ENCODE assay signal across 11 cellular contexts in genomic region chr2:149648282-149649030, GRCh38.
DNase-seq lines count a peak whose midpoint lies in the region; ATAC-seq and TF ChIP-seq lines count a peak whose summit lies in the region.
"Had no signal": no experiment of that assay in that cellular context is flagged by ENCODE, and none has a peak within 500 bp of the region (broad histone marks: within the 10 kb centered on the region; RNA-seq: fewer than 3 reads in every experiment).

No MANE protein-coding gene starts in this region.

- DNase-seq in Right ventricle myocardium inferior (ENCODE audit: missing footprints) (peak; percentile 45), cardiac septum (ENCODE audit: low spot score) (no peak), cardiac fibroblast (ENCODE audit: low read depth in 2 of 2) (peak; percentile 98), kidney glomerular epithelial cell (lab: John Stamatoyannopoulos, UW) (peak; percentile 94), NOMO-1 (lab: John Stamatoyannopoulos, UW; ENCODE audit: unreplicated experiment in 2 of 2) (no peak)
- DNase-seq in stimulated activated naive CD8-positive, alpha-beta T cell treated with anti-CD3 and anti-CD28 coated beads, Interleukin-15, Interleukin-2, amounts not matched to agents 100 U/mL and 50 U/mL, for 24 hours, result no peak
- no peak for DNase-seq in activated CD8-positive, alpha-beta T cell treated with anti-CD3 and anti-CD28 coated beads for 36 hours
- DNase-seq: small intestine, transverse colon had no signal

- peak; percentile 11 for TF ChIP-seq CTCF in cardiac fibroblast (IDR thresholded peaks at IDR 0.05; ENCODE audit: low read depth, low read length)
- no peak for TF ChIP-seq CTCF in activated CD8-positive, alpha-beta T cell treated with anti-CD3 and anti-CD28 coated beads for 36 hours (IDR thresholded peaks at IDR 0.05)

- H3K4me1 Mint-ChIP-seq in activated CD8-positive, alpha-beta T cell treated with anti-CD3 and anti-CD28 coated beads for 36 hours (ENCODE audit: low read depth), result no peaks in the 10 kb centered on the region
- H3K4me1 Mint-ChIP-seq: B cell had no signal

- POLR2A ChIA-PET in activated CD8-positive, alpha-beta T cell treated with anti-CD3 and anti-CD28 coated beads for 36 hours (lab: Charles Lee), result no interaction called here

- ATAC-seq in Right ventricle myocardium inferior (peak; percentile 93), GM18873 (IDR thresholded peaks at IDR 0.05; ENCODE audit: low FRiP score, unreplicated experiment) (no peak)
- ATAC-seq in stimulated activated naive CD8-positive, alpha-beta T cell treated with anti-CD3 and anti-CD28 coated beads, Interleukin-15, Interleukin-2, amounts not matched to agents 100 U/mL and 50 U/mL, for 24 hours, result no peak
- no peak for ATAC-seq in activated CD8-positive, alpha-beta T cell treated with anti-CD3 and anti-CD28 coated beads for 36 hours

- no peak overlapping the region for H3K4me3 ChIP-seq in cardiac fibroblast (replicated peaks in 1 of 2; ENCODE audit: low read depth in 2 of 2, low read length in 2 of 2)
- H3K4me3 ChIP-seq: transverse colon had no signal

- intact Hi-C loops in Right ventricle myocardium inferior (cut with DNase I) (no loop called here), cardiac septum (cut with DNase I) (no loop called here)
- intact Hi-C loops in activated CD8-positive, alpha-beta T cell treated with anti-CD3 and anti-CD28 coated beads for 36 hours (cut with micrococcal nuclease), result no loop called here

- no peaks in the 10 kb centered on the region for H3K36me3 Mint-ChIP-seq in activated CD8-positive, alpha-beta T cell treated with anti-CD3 and anti-CD28 coated beads for 36 hours (ENCODE audit: low read depth)

- H3K27me3 Mint-ChIP-seq in activated CD8-positive, alpha-beta T cell treated with anti-CD3 and anti-CD28 coated beads for 36 hours, result peaks cover 13% of the 10 kb centered on the region

- H3K27ac Mint-ChIP-seq in activated CD8-positive, alpha-beta T cell treated with anti-CD3 and anti-CD28 coated beads for 36 hours, result no peak overlapping the region
- H3K27ac Mint-ChIP-seq: B cell had no signal

- H3K4me3 Mint-ChIP-seq in activated CD8-positive, alpha-beta T cell treated with anti-CD3 and anti-CD28 coated beads for 36 hours, result no peak overlapping the region
- H3K4me3 Mint-ChIP-seq: B cell had no signal

- H3K9me3 Mint-ChIP-seq in activated CD8-positive, alpha-beta T cell treated with anti-CD3 and anti-CD28 coated beads for 36 hours, result no peaks in the 10 kb centered on the region

- CTCF ChIA-PET in activated CD8-positive, alpha-beta T cell treated with anti-CD3 and anti-CD28 coated beads for 36 hours (lab: Charles Lee), result no interaction called here

Comparison
In these comparisons a context has a peak if more than half of its experiments do, and no peak if none do; other contexts are left out.
1. DNase-seq: peak in Right ventricle myocardium inferior (single experiment), cardiac fibroblast (2 of 2) and kidney glomerular epithelial cell (single experiment); none in cardiac septum (single experiment), NOMO-1 (0 of 2), stimulated activated naive CD8-positive, alpha-beta T cell treated with anti-CD3 and anti-CD28 coated beads, Interleukin-15, Interleukin-2, amounts not matched to agents 100 U/mL and 50 U/mL, for 24 hours (single experiment) and activated CD8-positive, alpha-beta T cell treated with anti-CD3 and anti-CD28 coated beads for 36 hours (single experiment).